Comparison of ENCODE assay signal across 32 cellular contexts in genomic region chr20:52234302-52235045, GRCh38.
"Had no signal": no experiment of that assay in that cellular context is flagged by ENCODE, and none has a peak within 500 bp of the region (broad histone marks: within the 10 kb centered on the region; RNA-seq: fewer than 3 reads in every experiment).

No MANE protein-coding gene starts in this region.

- H3K27ac ChIP-seq: ascending aorta, Peyer's patch, SJSA1, WERI-Rb-1 had no signal

- H3K36me3 ChIP-seq: ascending aorta, Peyer's patch, SJSA1, WERI-Rb-1 had no signal

- H3K4me3 Mint-ChIP-seq: activated CD4-positive, alpha-beta T cell treated with anti-CD3 and anti-CD28 coated beads, Interleukin-2, amount 10 ng/mL, durations not matched to agents 24 days and 14 days; activated CD8-positive, alpha-beta T cell treated with anti-CD3 and anti-CD28 coated beads for 36 hours; activated naive CD4-positive, alpha-beta T cell treated with anti-CD3 and anti-CD28 coated beads, Interleukin-2, amount 50 U/mL, for 24 hours; activated naive CD8-positive, alpha-beta T cell treated with anti-CD3 and anti-CD28 coated beads, Interleukin-2, amount 10 ng/mL, durations not matched to agents 7 days and 5 days; activated T-cell treated with anti-CD3 and anti-CD28 coated beads, Interleukin-2, amount 50 U/mL, for 72 hours had no signal

- H3K4me1 ChIP-seq: ascending aorta, SJSA1 had no signal

- H3K27me3 ChIP-seq: ascending aorta, Peyer's patch, SJSA1 had no signal

- H3K27me3 Mint-ChIP-seq: activated naive CD4-positive, alpha-beta T cell treated with anti-CD3 and anti-CD28 coated beads, Interleukin-2, amount 50 U/mL, for 24 hours had no signal

- H3K9me3 ChIP-seq: ascending aorta, Peyer's patch, SJSA1 had no signal

- H3K27ac Mint-ChIP-seq: activated CD4-positive, alpha-beta T cell treated with anti-CD3 and anti-CD28 coated beads, Interleukin-2, amount 10 ng/mL, durations not matched to agents 24 days and 14 days; activated CD8-positive, alpha-beta T cell treated with anti-CD3 and anti-CD28 coated beads for 36 hours; activated naive CD4-positive, alpha-beta T cell treated with anti-CD3 and anti-CD28 coated beads, Interleukin-2, amount 50 U/mL, for 24 hours; activated naive CD8-positive, alpha-beta T cell treated with anti-CD3 and anti-CD28 coated beads, Interleukin-2, amount 10 ng/mL, durations not matched to agents 7 days and 5 days; activated T-cell treated with anti-CD3 and anti-CD28 coated beads, Interleukin-2, amount 50 U/mL, for 72 hours; activated T-helper 2 cell treated with anti-CD3 and anti-CD28 coated beads, Interferon-gamma antibody, Interleukin-2, Interleukin-4, amounts not matched to agents 10 μg/mL and 5 μg/mL and 100 μg/mL, durations not matched to agents 14 hours and 24 hours and 36 hours had no signal

- H3K4me1 Mint-ChIP-seq: activated CD4-positive, alpha-beta T cell treated with anti-CD3 and anti-CD28 coated beads, Interleukin-2, amount 10 ng/mL, durations not matched to agents 24 days and 14 days; activated naive CD4-positive, alpha-beta T cell treated with anti-CD3 and anti-CD28 coated beads, Interleukin-2, amount 50 U/mL, for 24 hours; activated naive CD8-positive, alpha-beta T cell treated with anti-CD3 and anti-CD28 coated beads, Interleukin-2, amount 10 ng/mL, durations not matched to agents 7 days and 5 days had no signal

- H3K4me3 ChIP-seq: ascending aorta, Peyer's patch, SJSA1 had no signal

- H3K9me3 Mint-ChIP-seq: activated CD4-positive, alpha-beta T cell treated with anti-CD3 and anti-CD28 coated beads, Interleukin-2, amount 10 ng/mL, durations not matched to agents 24 days and 14 days; activated CD8-positive, alpha-beta T cell treated with anti-CD3 and anti-CD28 coated beads for 36 hours; activated naive CD4-positive, alpha-beta T cell treated with anti-CD3 and anti-CD28 coated beads, Interleukin-2, amount 50 U/mL, for 24 hours; activated naive CD8-positive, alpha-beta T cell treated with anti-CD3 and anti-CD28 coated beads, Interleukin-2, amount 10 ng/mL, durations not matched to agents 7 days and 5 days; activated T-cell treated with anti-CD3 and anti-CD28 coated beads, Interleukin-2, amount 50 U/mL, for 72 hours; activated T-helper 2 cell treated with anti-CD3 and anti-CD28 coated beads, Interferon-gamma antibody, Interleukin-2, Interleukin-4, amounts not matched to agents 10 μg/mL and 5 μg/mL and 100 μg/mL, durations not matched to agents 14 hours and 24 hours and 36 hours had no signal

- ATAC-seq: activated CD8-positive, alpha-beta T cell treated with anti-CD3 and anti-CD28 coated beads for 36 hours; activated T-cell treated with anti-CD3 and anti-CD28 coated beads, Interleukin-2, amount 50 U/mL, for 72 hours; PC-3 had no signal

- H3K36me3 Mint-ChIP-seq: activated naive CD4-positive, alpha-beta T cell treated with anti-CD3 and anti-CD28 coated beads, Interleukin-2, amount 50 U/mL, for 24 hours; activated naive CD8-positive, alpha-beta T cell treated with anti-CD3 and anti-CD28 coated beads, Interleukin-2, amount 10 ng/mL, durations not matched to agents 7 days and 5 days had no signal

- DNase-seq: activated CD4-positive, alpha-beta T cell treated with anti-CD3 and anti-CD28 coated beads, Interleukin-2, amount 10 ng/mL, durations not matched to agents 24 days and 14 days; activated CD4-positive, alpha-beta T cell treated with anti-CD3 and anti-CD28 coated beads, Interleukin-2, amount 50 U/mL, for 4 hours; activated CD8-positive, alpha-beta T cell treated with anti-CD3 and anti-CD28 coated beads for 36 hours; activated gamma-delta T cell; activated naive CD4-positive, alpha-beta T cell treated with Interleukin-2 at 50 U/mL for 16 hours; activated naive CD8-positive, alpha-beta T cell treated with anti-CD3 and anti-CD28 coated beads, Interleukin-2, amount 10 ng/mL, durations not matched to agents 7 days and 5 days; activated T-cell treated with anti-CD3 and anti-CD28 coated beads, Interleukin-2, amount 50 U/mL, for 1 hour; activated T-cell treated with anti-CD3 and anti-CD28 coated beads, Interleukin-2, amount 50 U/mL, for 72 hours; amygdala; NCI-H1105 treated with DMSO at 0.1 percent for 48 hours; NCI-H1436; NCI-H1694; NCI-H1930; NCI-H2081 treated with DMSO at 0.1 percent for 48 hours; NCI-H345; NCI-H510A; NCI-H526; NCI-H748 treated with DMSO at 0.1 percent for 48 hours; NK-92 treated with Interleukin-12 subunit alpha and Interleukin-12 subunit beta, amount 100 ng/mL, for 24 hours; PC-3; Peyer's patch; RPMI8226; SHP77 treated with DMSO at 0.1 percent for 48 hours; SW 1271; T-helper 1 cell; T-helper 2 cell; T-helper 9 cell; WERI-Rb-1 had no signal
